13 cellular contexts compared by ENCODE assay signal in the genomic region with DNA sequence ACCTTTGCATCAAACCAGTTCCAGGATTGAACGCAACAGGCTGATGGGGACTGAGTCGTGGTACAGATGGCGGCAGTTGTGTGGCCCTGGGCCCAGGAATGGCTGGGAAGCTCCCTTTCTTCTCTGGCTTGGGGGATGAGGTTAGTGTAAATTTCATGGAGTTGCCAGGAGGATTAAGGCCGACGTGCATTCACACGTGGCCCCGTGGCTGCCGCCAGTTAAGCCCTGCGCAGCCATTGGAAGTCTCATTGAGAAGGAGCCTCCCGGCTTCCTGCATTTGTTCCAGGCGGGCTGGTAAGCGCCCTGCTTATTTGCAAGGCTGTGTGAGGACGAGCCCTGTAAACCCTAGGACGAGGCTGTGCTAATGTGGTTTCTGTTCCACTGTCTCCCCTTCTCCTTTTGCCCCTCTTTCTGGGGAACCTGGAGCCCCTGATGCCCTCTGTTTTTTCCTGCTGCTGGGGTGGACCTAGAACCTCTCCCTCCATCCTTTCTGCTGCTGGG. TPM values are rescaled to one million over a fixed set of nuclear protein-coding genes. Genes with fewer than 3 reads are reported as not detected.
DNase-seq lines count a peak whose midpoint lies in the region; ATAC-seq, FAIRE-seq and TF ChIP-seq lines count a peak whose summit lies in the region.
"Had no signal": no experiment of that assay in that cellular context is flagged by ENCODE, and none has a peak within 500 bp of the region (broad histone marks: within the 10 kb centered on the region; RNA-seq: fewer than 3 reads in every experiment).

No MANE protein-coding gene starts in this region.

- H3K4me2 ChIP-seq in endothelial cell of umbilical vein (ENCODE audit: insufficient read depth, low read length), result no peak overlapping the region

- peak overlapping the region; percentile 67 for H3K9ac ChIP-seq in NT2/D1 (ENCODE audit: insufficient read length, low read depth)
- H3K9ac ChIP-seq in endothelial cell of umbilical vein (replicated peaks; ENCODE audit: extremely low read depth, insufficient read depth, low read length), result no peak overlapping the region

- H4K20me1 ChIP-seq in endothelial cell of umbilical vein (replicated peaks; ENCODE audit: control insufficient read depth, extremely low read depth, insufficient read depth, low read length), result no peaks in the 10 kb centered on the region

- dilution Hi-C loops in endothelial cell of umbilical vein (cut with MboI; ENCODE audit: extremely low pct_ligation_motif_present, low sequenced_read_pairs), result no loop called here

- CTCF ChIA-PET in endothelial cell of umbilical vein (lab: Charles Lee), result no interaction called here
- CTCF ChIA-PET in naive thymus-derived CD4-positive, alpha-beta T cell (lab: Charles Lee), result no interaction called here

- H3K36me3 ChIP-seq in NT2/D1 (ENCODE audit: insufficient read depth, insufficient read length, low read length) (peaks cover 83% of the 10 kb centered on the region), endothelial cell of umbilical vein (ENCODE audit: control insufficient read depth in 2 of 2, extremely low read depth in 1 of 2, insufficient read depth in 2 of 2, low read length in 2 of 2) (peaks cover 4 to 7% of the 10 kb centered on the region in 2 experiments)
- no peaks in the 10 kb centered on the region for H3K36me3 ChIP-seq in naive thymus-derived CD4-positive, alpha-beta T cell (ENCODE audit: control insufficient read depth in 2 of 3, insufficient read depth in 3 of 3, low read length in 3 of 3)
- H3K36me3 ChIP-seq: gastrocnemius medialis had no signal

- no peak overlapping the region for H3K4me3 Mint-ChIP-seq in naive thymus-derived CD4-positive, alpha-beta T cell
- no peak overlapping the region for H3K4me3 Mint-ChIP-seq in natural killer cell treated with Interleukin-12 subunit alpha and Interleukin-12 subunit beta and Interleukin-15 and Interleukin-18, amount 100 ng/mL, for 72 hours
- H3K4me3 Mint-ChIP-seq: activated CD4-positive, alpha-beta T cell treated with anti-CD3 and anti-CD28 coated beads, Interleukin-2, amount 10 ng/mL, durations not matched to agents 24 days and 14 days had no signal

- H3K4me1 Mint-ChIP-seq in naive thymus-derived CD4-positive, alpha-beta T cell, result peaks cover 15 to 22% (median 20%) of the 10 kb centered on the region in 7 donors
- peaks cover 19 to 21% of the 10 kb centered on the region in 2 donors for H3K4me1 Mint-ChIP-seq in natural killer cell treated with Interleukin-12 subunit alpha and Interleukin-12 subunit beta and Interleukin-15 and Interleukin-18, amount 100 ng/mL, for 72 hours (ENCODE audit: low read depth in 2 of 2)

- H3K4me3 ChIP-seq in NT2/D1 (ENCODE audit: insufficient read length, low read depth), result no peak overlapping the region
- no peak overlapping the region for H3K4me3 ChIP-seq in endothelial cell of umbilical vein (replicated peaks in 1 of 3; ENCODE audit: insufficient read depth in 1 of 3, low read depth in 1 of 3, low read length in 3 of 3)
- no peak overlapping the region for H3K4me3 ChIP-seq in naive thymus-derived CD4-positive, alpha-beta T cell (ENCODE audit: low read length)
- H3K4me3 ChIP-seq: gastrocnemius medialis had no signal

- H3K9me3 ChIP-seq in NT2/D1 (ENCODE audit: insufficient read depth, low read length) (no peaks in the 10 kb centered on the region), endothelial cell of umbilical vein (replicated peaks; ENCODE audit: control insufficient read depth, insufficient read depth, low read length) (no peaks in the 10 kb centered on the region)
- H3K9me3 ChIP-seq in naive thymus-derived CD4-positive, alpha-beta T cell (ENCODE audit: control insufficient read depth in 2 of 3, low read length in 3 of 3), result no peaks in the 10 kb centered on the region
- H3K9me3 ChIP-seq: gastrocnemius medialis had no signal

- no peak for ATAC-seq in left lobe of liver
- ATAC-seq in naive thymus-derived CD4-positive, alpha-beta T cell, result no peak
- ATAC-seq in natural killer cell treated with Interleukin-12 subunit alpha and Interleukin-12 subunit beta and Interleukin-15 and Interleukin-18, amount 100 ng/mL, for 72 hours, result no peak
- ATAC-seq: gastrocnemius medialis had no signal

- no TSS peak for BruUV-seq in endothelial cell of umbilical vein (replicated peaks; lab: Mats Ljungman, UMichigan)

- H2AFZ ChIP-seq in endothelial cell of umbilical vein (ENCODE audit: low read depth, low read length), result no peak overlapping the region

- no peaks in the 10 kb centered on the region for H3K36me3 Mint-ChIP-seq in naive thymus-derived CD4-positive, alpha-beta T cell
- no peaks in the 10 kb centered on the region for H3K36me3 Mint-ChIP-seq in natural killer cell treated with Interleukin-12 subunit alpha and Interleukin-12 subunit beta and Interleukin-15 and Interleukin-18, amount 100 ng/mL, for 72 hours

- no peak for TF ChIP-seq POLR2A in endothelial cell of umbilical vein (IDR thresholded peaks at IDR 0.05; ENCODE audit: low read depth, low read length)

- no peaks in the 10 kb centered on the region for H3K9me3 Mint-ChIP-seq in naive thymus-derived CD4-positive, alpha-beta T cell
- no peaks in the 10 kb centered on the region for H3K9me3 Mint-ChIP-seq in natural killer cell treated with Interleukin-12 subunit alpha and Interleukin-12 subunit beta and Interleukin-15 and Interleukin-18, amount 100 ng/mL, for 72 hours
- H3K9me3 Mint-ChIP-seq: activated CD4-positive, alpha-beta T cell treated with anti-CD3 and anti-CD28 coated beads, Interleukin-2, amount 10 ng/mL, durations not matched to agents 24 days and 14 days; naive B cell had no signal

- H3K27me3 Mint-ChIP-seq in naive thymus-derived CD4-positive, alpha-beta T cell, result peaks cover 10 to 21% (median 18%) of the 10 kb centered on the region in 5 donors
- peaks cover 14 to 19% of the 10 kb centered on the region in 2 donors for H3K27me3 Mint-ChIP-seq in natural killer cell treated with Interleukin-12 subunit alpha and Interleukin-12 subunit beta and Interleukin-15 and Interleukin-18, amount 100 ng/mL, for 72 hours

- H3K27me3 ChIP-seq in NT2/D1 (ENCODE audit: insufficient read depth, insufficient read length) (no peaks in the 10 kb centered on the region), endothelial cell of umbilical vein (ENCODE audit: control insufficient read depth in 2 of 2, insufficient read depth in 2 of 2, low read length in 2 of 2) (no peaks in the 10 kb centered on the region)
- peaks cover 0 to 12% of the 10 kb centered on the region in 2 donors for H3K27me3 ChIP-seq in naive thymus-derived CD4-positive, alpha-beta T cell (ENCODE audit: control insufficient read depth in 2 of 2, insufficient read depth in 2 of 2, low read length in 2 of 2)

- peaks cover 31% of the 10 kb centered on the region for H3K4me1 ChIP-seq in NT2/D1 (ENCODE audit: insufficient read depth, insufficient read length)
- peaks cover 29% of the 10 kb centered on the region for H3K4me1 ChIP-seq in endothelial cell of umbilical vein (ENCODE audit: control insufficient read depth, extremely low read depth, insufficient read depth, low read length)
- H3K4me1 ChIP-seq in naive thymus-derived CD4-positive, alpha-beta T cell (ENCODE audit: control insufficient read depth in 2 of 2, insufficient read depth in 2 of 2, low read length in 2 of 2), result peaks cover 14 to 27% of the 10 kb centered on the region in 2 donors

- intact Hi-C loops in endothelial cell of umbilical vein (cut with micrococcal nuclease), result no loop called here
- intact Hi-C loops in naive thymus-derived CD4-positive, alpha-beta T cell (cut with micrococcal nuclease), result no loop called here

- H3K79me2 ChIP-seq in endothelial cell of umbilical vein (ENCODE audit: control insufficient read depth, insufficient read depth, low read length), result peaks cover 87% of the 10 kb centered on the region

- H3K9me1 ChIP-seq in endothelial cell of umbilical vein (replicated peaks; ENCODE audit: control insufficient read depth, extremely low read depth, insufficient read depth, low read length), result no peaks in the 10 kb centered on the region

- no peak for FAIRE-seq in endothelial cell of umbilical vein (lab: Jason Lieb, UNC)
- FAIRE-seq: RCC 7860 had no signal

- POLR2A ChIA-PET in endothelial cell of umbilical vein (lab: Charles Lee), result no interaction called here
- POLR2A ChIA-PET in naive thymus-derived CD4-positive, alpha-beta T cell (lab: Charles Lee), result no interaction called here

- no peak for TF ChIP-seq CTCF in endothelial cell of umbilical vein (IDR thresholded peaks at IDR 0.05; ENCODE audit: extremely low read depth in 1 of 2, insufficient read depth in 1 of 2, low read depth in 1 of 2, low read length in 2 of 2)

- no peak overlapping the region for H3K27ac Mint-ChIP-seq in naive thymus-derived CD4-positive, alpha-beta T cell
- H3K27ac Mint-ChIP-seq in natural killer cell treated with Interleukin-12 subunit alpha and Interleukin-12 subunit beta and Interleukin-15 and Interleukin-18, amount 100 ng/mL, for 72 hours, result no peak overlapping the region
- H3K27ac Mint-ChIP-seq: activated CD4-positive, alpha-beta T cell treated with anti-CD3 and anti-CD28 coated beads, Interleukin-2, amount 10 ng/mL, durations not matched to agents 24 days and 14 days had no signal

- H3K27ac ChIP-seq in endothelial cell of umbilical vein (ENCODE audit: insufficient read depth, low read depth, low read length), result peak overlapping the region; percentile 37
- no peak overlapping the region for H3K27ac ChIP-seq in naive thymus-derived CD4-positive, alpha-beta T cell (ENCODE audit: low read depth, low read length)
- H3K27ac ChIP-seq: gastrocnemius medialis had no signal

- DNase-seq in GM03348 (ENCODE audit: low spot score), result peak; percentile 11
- no peak for DNase-seq in NT2/D1 (ENCODE audit: low read depth, low spot score)
- peak; percentile 12 for DNase-seq in endothelial cell of umbilical vein (ENCODE audit: low read depth, low spot score)
- DNase-seq in retina, result peak; percentile 60
- DNase-seq in inferior parietal cortex (ENCODE audit: extremely low spot score), result no peak
- no peak for DNase-seq in left lobe of liver (ENCODE audit: low spot score)
- DNase-seq in naive thymus-derived CD4-positive, alpha-beta T cell, result no peak
- DNase-seq in natural killer cell treated with Interleukin-12 subunit alpha and Interleukin-12 subunit beta and Interleukin-15 and Interleukin-18, amount 100 ng/mL, for 72 hours (ENCODE audit: low spot score), result no peak
- DNase-seq: activated CD4-positive, alpha-beta T cell treated with anti-CD3 and anti-CD28 coated beads, Interleukin-2, amount 10 ng/mL, durations not matched to agents 24 days and 14 days; aorta; gastrocnemius medialis; naive B cell had no signal

RNA-seq across cellular contexts. Expression of gene FSCN1, which starts 5.7 kb away (rescaled TPM):
- 456 and 487 TPM in 2 replicates for total RNA-seq in endothelial cell of umbilical vein
- polyA plus RNA-seq in endothelial cell of umbilical vein, result 339 and 407 TPM in 2 replicates
- polyA plus RNA-seq in endothelial cell of umbilical vein (2011; cell fraction: cytosol; rRNA removed), result 155 and 249 TPM in 2 replicates
- polyA plus RNA-seq in endothelial cell of umbilical vein (2011; cell fraction: nucleus; rRNA removed), result 105 and 109 TPM in 2 replicates
- 157 and 195 TPM in 2 replicates for polyA plus RNA-seq in endothelial cell of umbilical vein (2012)
- polyA minus RNA-seq in endothelial cell of umbilical vein, result 156 and 210 TPM in 2 replicates
- 151 TPM for polyA minus RNA-seq in endothelial cell of umbilical vein (2011; cell fraction: cytosol; rRNA and poly(A)+ RNA removed)
- polyA minus RNA-seq in endothelial cell of umbilical vein (2011; cell fraction: nucleus; rRNA and poly(A)+ RNA removed), result 48.7 and 105 TPM in 2 replicates
- 13.9 TPM for total RNA-seq in left lobe of liver
- total RNA-seq in naive thymus-derived CD4-positive, alpha-beta T cell, result 10 to 100 TPM in 1 of 5 experiments, 1 to 10 TPM in 4; 1.1 to 22.6 (median 6.2) TPM
- polyA plus RNA-seq in naive thymus-derived CD4-positive, alpha-beta T cell, result under 1 TPM in 1 of 2 donors, not detected in 1; 0.09 TPM
- total RNA-seq in natural killer cell treated with Interleukin-12 subunit alpha and Interleukin-12 subunit beta and Interleukin-15 and Interleukin-18, amount 100 ng/mL, for 72 hours, result 10 to 100 TPM; 15.6 to 32.1 TPM

Comparison
In these comparisons a context has a peak if more than half of its experiments do, and no peak if none do; other contexts are left out.
1. DNase-seq: peak in GM03348 (single experiment), endothelial cell of umbilical vein (single experiment) and retina (single experiment); none in NT2/D1 (single experiment), inferior parietal cortex (single experiment), left lobe of liver (single experiment), naive thymus-derived CD4-positive, alpha-beta T cell (0 of 9) and natural killer cell treated with Interleukin-12 subunit alpha and Interleukin-12 subunit beta and Interleukin-15 and Interleukin-18, amount 100 ng/mL, for 72 hours (single experiment).
2. RNA of gene FSCN1, which starts 5.7 kb away (total RNA-seq): 456 to 487 TPM in endothelial cell of umbilical vein; 15.6 to 32.1 TPM in natural killer cell treated with Interleukin-12 subunit alpha and Interleukin-12 subunit beta and Interleukin-15 and Interleukin-18, amount 100 ng/mL, for 72 hours, 13.9 TPM in left lobe of liver (single experiment) and 1.1 to 22.6 TPM in naive thymus-derived CD4-positive, alpha-beta T cell; every median in the first group is over 10 times any median in the second.